Comparison of ENCODE assay signal across 2 cellular contexts in the genomic region with DNA sequence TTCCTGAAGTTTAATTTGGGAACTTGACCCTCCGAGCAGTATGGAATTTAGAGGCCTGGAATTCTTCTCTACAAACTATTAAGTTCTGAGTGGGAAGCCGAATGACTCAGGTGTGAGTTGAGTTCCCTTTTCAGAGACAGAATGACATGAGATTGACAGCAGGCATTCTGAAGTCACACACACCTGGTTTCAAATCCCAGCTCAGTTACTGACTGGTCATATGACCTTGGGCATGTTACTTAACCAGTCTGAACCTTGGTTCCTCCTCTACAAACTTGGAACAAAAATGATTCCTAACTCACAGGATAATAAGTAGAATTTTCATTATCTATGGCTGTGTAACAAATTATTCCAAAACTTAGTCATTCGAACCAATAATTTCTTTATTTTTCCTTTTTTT.
A peak's percentile ranks its signal among the peaks of the same experiment; 100 is the strongest.
TF ChIP-seq lines count a peak whose summit lies in the region.

No MANE protein-coding gene starts in this region.

TF ChIP-seq in Ishikawa, 13 proteins besides CTCF, POLR2A, EP300 and RAD21 (continued from another document):
- TF ChIP-seq, protein P1, sequence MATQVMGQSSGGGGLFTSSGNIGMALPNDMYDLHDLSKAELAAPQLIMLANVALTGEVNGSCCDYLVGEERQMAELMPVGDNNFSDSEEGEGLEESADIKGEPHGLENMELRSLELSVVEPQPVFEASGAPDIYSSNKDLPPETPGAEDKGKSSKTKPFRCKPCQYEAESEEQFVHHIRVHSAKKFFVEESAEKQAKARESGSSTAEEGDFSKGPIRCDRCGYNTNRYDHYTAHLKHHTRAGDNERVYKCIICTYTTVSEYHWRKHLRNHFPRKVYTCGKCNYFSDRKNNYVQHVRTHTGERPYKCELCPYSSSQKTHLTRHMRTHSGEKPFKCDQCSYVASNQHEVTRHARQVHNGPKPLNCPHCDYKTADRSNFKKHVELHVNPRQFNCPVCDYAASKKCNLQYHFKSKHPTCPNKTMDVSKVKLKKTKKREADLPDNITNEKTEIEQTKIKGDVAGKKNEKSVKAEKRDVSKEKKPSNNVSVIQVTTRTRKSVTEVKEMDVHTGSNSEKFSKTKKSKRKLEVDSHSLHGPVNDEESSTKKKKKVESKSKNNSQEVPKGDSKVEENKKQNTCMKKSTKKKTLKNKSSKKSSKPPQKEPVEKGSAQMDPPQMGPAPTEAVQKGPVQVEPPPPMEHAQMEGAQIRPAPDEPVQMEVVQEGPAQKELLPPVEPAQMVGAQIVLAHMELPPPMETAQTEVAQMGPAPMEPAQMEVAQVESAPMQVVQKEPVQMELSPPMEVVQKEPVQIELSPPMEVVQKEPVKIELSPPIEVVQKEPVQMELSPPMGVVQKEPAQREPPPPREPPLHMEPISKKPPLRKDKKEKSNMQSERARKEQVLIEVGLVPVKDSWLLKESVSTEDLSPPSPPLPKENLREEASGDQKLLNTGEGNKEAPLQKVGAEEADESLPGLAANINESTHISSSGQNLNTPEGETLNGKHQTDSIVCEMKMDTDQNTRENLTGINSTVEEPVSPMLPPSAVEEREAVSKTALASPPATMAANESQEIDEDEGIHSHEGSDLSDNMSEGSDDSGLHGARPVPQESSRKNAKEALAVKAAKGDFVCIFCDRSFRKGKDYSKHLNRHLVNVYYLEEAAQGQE (IDR thresholded peaks at IDR 0.05; ENCODE audit: low read depth) = no peak

TF ChIP-seq in GM12878, 131 proteins besides CTCF, POLR2A, EP300 and RAD21 (continued from another document):
- no peak for TF ChIP-seq SP1 (IDR thresholded peaks at IDR 0.05; ENCODE audit: low read depth, low read length)
- TF ChIP-seq, protein P2, sequence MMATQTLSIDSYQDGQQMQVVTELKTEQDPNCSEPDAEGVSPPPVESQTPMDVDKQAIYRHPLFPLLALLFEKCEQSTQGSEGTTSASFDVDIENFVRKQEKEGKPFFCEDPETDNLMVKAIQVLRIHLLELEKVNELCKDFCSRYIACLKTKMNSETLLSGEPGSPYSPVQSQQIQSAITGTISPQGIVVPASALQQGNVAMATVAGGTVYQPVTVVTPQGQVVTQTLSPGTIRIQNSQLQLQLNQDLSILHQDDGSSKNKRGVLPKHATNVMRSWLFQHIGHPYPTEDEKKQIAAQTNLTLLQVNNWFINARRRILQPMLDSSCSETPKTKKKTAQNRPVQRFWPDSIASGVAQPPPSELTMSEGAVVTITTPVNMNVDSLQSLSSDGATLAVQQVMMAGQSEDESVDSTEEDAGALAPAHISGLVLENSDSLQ (IDR thresholded peaks at IDR 0.05) = peak; percentile 34
